31 cellular contexts compared by ENCODE assay signal in the genomic region with DNA sequence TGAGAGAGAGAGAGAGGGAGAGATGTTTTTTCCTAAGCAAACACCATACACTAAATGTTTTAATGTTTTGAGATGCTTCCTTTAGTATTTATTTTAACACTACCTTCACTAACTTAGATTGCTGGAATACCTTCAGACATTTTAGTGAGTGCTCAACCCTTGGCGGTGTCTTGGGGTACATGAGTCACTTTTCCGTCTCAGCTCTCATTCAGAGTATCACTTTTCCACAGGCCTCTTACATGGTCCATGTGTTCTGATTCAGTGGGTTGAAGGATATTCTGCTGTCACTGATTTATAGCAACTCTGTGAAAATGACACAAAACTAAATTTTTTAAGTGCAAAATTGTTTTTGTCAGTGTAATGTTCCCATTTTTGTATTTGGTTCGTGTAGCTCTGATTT.
"Had no signal": no experiment of that assay in that cellular context is flagged by ENCODE, and none has a peak within 500 bp of the region (broad histone marks: within the 10 kb centered on the region; RNA-seq: fewer than 3 reads in every experiment).

No MANE protein-coding gene starts in this region.

- H3K36me3 ChIP-seq: brain microvascular endothelial cell, esophagus squamous epithelium, heart left ventricle, WERI-Rb-1 had no signal

- H3K4me3 ChIP-seq: esophagus squamous epithelium, heart left ventricle had no signal

- ATAC-seq: activated CD4-positive, CD25-positive, alpha-beta regulatory T cell treated with anti-CD3 and anti-CD28 coated beads, Interleukin-2, amount 50 U/mL, for 24 hours; activated CD8-positive, alpha-beta T cell treated with anti-CD3 and anti-CD28 coated beads for 36 hours; activated T-cell treated with anti-CD3 and anti-CD28 coated beads, Interleukin-2, amount 50 U/mL, for 4 hours; activated T-helper 17 cell treated with anti-CD3 and anti-CD28 coated beads, Interleukin-2, amount 50 U/mL, for 72 hours; effector memory CD8-positive, alpha-beta T cell; heart left ventricle had no signal

- H3K27ac ChIP-seq: brain microvascular endothelial cell, epithelial cell of prostate, esophagus squamous epithelium, heart left ventricle, WERI-Rb-1 had no signal

- H3K9me3 ChIP-seq: esophagus squamous epithelium, heart left ventricle had no signal

- FAIRE-seq: astrocyte, colon, frontal cortex had no signal

- H3K4me1 ChIP-seq: esophagus squamous epithelium, heart left ventricle had no signal

- H3K27me3 ChIP-seq: brain microvascular endothelial cell, esophagus squamous epithelium, heart left ventricle had no signal

- DNase-seq: activated B cell treated with CpG ODN at 0.5 μM for 24 hours; activated CD4-positive, alpha-beta T cell treated with anti-CD3 and anti-CD28 coated beads for 48 hours; activated CD4-positive, alpha-beta T cell treated with anti-CD3 and anti-CD28 coated beads, Interleukin-2, amount 50 U/mL, for 1 hour; activated CD4-positive, alpha-beta T cell treated with anti-CD3 and anti-CD28 coated beads, Interleukin-2, amount 50 U/mL, for 48 hours; activated CD8-positive, alpha-beta memory T cell treated with anti-CD3 and anti-CD28 coated beads for 24 hours; activated CD8-positive, alpha-beta T cell treated with anti-CD3 and anti-CD28 coated beads for 36 hours; activated effector memory CD4-positive, alpha-beta T cell treated with Interleukin-2 at 50 U/mL for 16 hours; activated gamma-delta T cell treated with Interleukin-2 at 50 U/mL for 16 hours; activated naive CD4-positive, alpha-beta T cell treated with anti-CD3 and anti-CD28 coated beads, Interleukin-2, amount 50 U/mL, for 16 hours; activated naive CD4-positive, alpha-beta T cell treated with Interleukin-2 at 50 U/mL for 16 hours; activated T-cell treated with anti-CD3 and anti-CD28 coated beads, Interleukin-2, amount 50 U/mL, for 4 hours; amniotic stem cell; anterior cingulate cortex; brain microvascular endothelial cell; caudate nucleus; cortex of kidney; dermis blood vessel endothelial cell; effector CD4-positive, alpha-beta T cell; effector memory CD8-positive, alpha-beta T cell; esophagus squamous epithelium; foreskin fibroblast; glutamatergic neuron; heart left ventricle; T-helper 2 cell; WERI-Rb-1 had no signal
